27 cellular contexts compared by ENCODE assay signal in genomic region chr17:50522766-50523165, GRCh38. TPM values are rescaled to one million over a fixed set of nuclear protein-coding genes. Genes with fewer than 3 reads are reported as not detected.
"Had no signal": no experiment of that assay in that cellular context is flagged by ENCODE, and none has a peak within 500 bp of the region (broad histone marks: within the 10 kb centered on the region; RNA-seq: fewer than 3 reads in every experiment).

No MANE protein-coding gene starts in this region.

- H3K27ac ChIP-seq: SJSA1 had no signal

- H3K4me1 Mint-ChIP-seq: activated naive CD4-positive, alpha-beta T cell treated with anti-CD3 and anti-CD28 coated beads, Interleukin-2, amount 50 U/mL, for 24 hours had no signal

- H3K4me3 Mint-ChIP-seq: activated CD8-positive, alpha-beta T cell treated with anti-CD3 and anti-CD28 coated beads for 36 hours; activated naive CD4-positive, alpha-beta T cell treated with anti-CD3 and anti-CD28 coated beads, Interleukin-2, amount 50 U/mL, for 24 hours; T-helper 1 cell treated with Interleukin-12 subunit alpha and Interleukin-12 subunit beta and Interleukin-4 antibody, amounts not matched to agents 30 μg/mL and 1 μg/mL, for 36 hours had no signal

- H3K36me3 Mint-ChIP-seq: activated naive CD4-positive, alpha-beta T cell treated with anti-CD3 and anti-CD28 coated beads, Interleukin-2, amount 50 U/mL, for 24 hours had no signal

- H3K36me3 ChIP-seq: SJSA1 had no signal

- H3K4me1 ChIP-seq: SJSA1 had no signal

- H3K9me3 Mint-ChIP-seq: activated CD8-positive, alpha-beta T cell treated with anti-CD3 and anti-CD28 coated beads for 36 hours; activated naive CD4-positive, alpha-beta T cell treated with anti-CD3 and anti-CD28 coated beads, Interleukin-2, amount 50 U/mL, for 24 hours; T-helper 1 cell treated with Interleukin-12 subunit alpha and Interleukin-12 subunit beta and Interleukin-4 antibody, amounts not matched to agents 30 μg/mL and 1 μg/mL, for 36 hours had no signal

- H3K9me3 ChIP-seq: SJSA1 had no signal

- DNase-seq: activated CD4-positive, alpha-beta T cell treated with anti-CD3 and anti-CD28 coated beads for 4 hours; activated CD8-positive, alpha-beta memory T cell treated with anti-CD3 and anti-CD28 coated beads, Interleukin-2, amount 50 U/mL, for 4 hours; activated CD8-positive, alpha-beta T cell treated with anti-CD3 and anti-CD28 coated beads for 36 hours; activated naive CD4-positive, alpha-beta T cell; activated T-cell treated with anti-CD3 and anti-CD28 coated beads, Interleukin-2, amount 50 U/mL, for 1 hour; aorta; central memory CD4-positive, alpha-beta T cell; Kasumi-1; KBM-7; NCI-H1048; NCI-H1417; NCI-H1930; NCI-H2107; NCI-H226; NCI-H510A; NCI-H526 treated with DMSO at 0.1 percent for 48 hours; NCI-H82; RPMI8226; SHP77 had no signal

- H3K27me3 Mint-ChIP-seq: activated CD8-positive, alpha-beta T cell treated with anti-CD3 and anti-CD28 coated beads for 36 hours; activated naive CD4-positive, alpha-beta T cell treated with anti-CD3 and anti-CD28 coated beads, Interleukin-2, amount 50 U/mL, for 24 hours had no signal

- ATAC-seq: activated CD4-positive, CD25-positive, alpha-beta regulatory T cell treated with anti-CD3 and anti-CD28 coated beads, Interleukin-2, amount 50 U/mL, for 24 hours; activated CD8-positive, alpha-beta T cell treated with anti-CD3 and anti-CD28 coated beads for 36 hours; Panc1; SK-N-SH treated with all-trans-retinoic acid at 6 μM for 48 hours had no signal

- H3K4me3 ChIP-seq: SJSA1 had no signal

- H3K27ac Mint-ChIP-seq: activated CD8-positive, alpha-beta T cell treated with anti-CD3 and anti-CD28 coated beads for 36 hours; activated naive CD4-positive, alpha-beta T cell treated with anti-CD3 and anti-CD28 coated beads, Interleukin-2, amount 50 U/mL, for 24 hours; T-helper 1 cell treated with Interleukin-12 subunit alpha and Interleukin-12 subunit beta and Interleukin-4 antibody, amounts not matched to agents 30 μg/mL and 1 μg/mL, for 36 hours had no signal

RNA-seq across cellular contexts. Expression of gene EPN3, which starts 9.8 kb away (rescaled TPM):
- total RNA-seq: activated CD8-positive, alpha-beta T cell treated with anti-CD3 and anti-CD28 coated beads for 36 hours; aorta had no signal

RNA-seq across cellular contexts. Expression of gene MYCBPAP, which starts 14.5 kb away (rescaled TPM):
- total RNA-seq: SJSA1 had no signal

RNA-seq across cellular contexts. Expression of gene CACNA1G, which starts 37.7 kb away (rescaled TPM):
- total RNA-seq: bronchial epithelial cell, OCI-LY7 had no signal
- polyA plus RNA-seq: aorta had no signal
